Comparison of ENCODE assay signal across 2 cellular contexts in genomic region chr4:3399277-3400194, GRCh38.
TF ChIP-seq lines count a peak whose summit lies in the region.

No MANE protein-coding gene starts in this region.

TF ChIP-seq in GM12878, 131 proteins besides CTCF, POLR2A, EP300 and RAD21:
- TF ChIP-seq BRCA1 (IDR thresholded peaks at IDR 0.05; ENCODE audit: low read depth, low read length) (no peak), DPF2 (IDR thresholded peaks at IDR 0.05) (no peak), POLR2AphosphoS2 (IDR thresholded peaks at IDR 0.05; ENCODE audit: low read depth, low read length) (no peak), REST (IDR thresholded peaks at IDR 0.05; ENCODE audit: low read depth, low read length) (no peak)

TF ChIP-seq in HepG2, 621 proteins besides CTCF, POLR2A, EP300 and RAD21:
- TF ChIP-seq STAG1 (CRISPR knock-in tag; IDR thresholded peaks at IDR 0.05): peak; percentile 22; the same call in 1 of the 2 replicates
- no peak for TF ChIP-seq RAD51 (IDR thresholded peaks at IDR 0.05; ENCODE audit: borderline replicate concordance)
- TF ChIP-seq NFYB (CRISPR knock-in tag; IDR thresholded peaks at IDR 0.05): 0 out of 2 replicates have a peak, but pooled peaks have one; percentile 32
- TF ChIP-seq NFYC (CRISPR knock-in tag; IDR thresholded peaks at IDR 0.05): peak; percentile 40; the same call in 1 of the 2 replicates
- no peak for TF ChIP-seq ZKSCAN5 (CRISPR knock-in tag; IDR thresholded peaks at IDR 0.05)
- TF ChIP-seq ZNF12 (CRISPR knock-in tag; IDR thresholded peaks at IDR 0.05): peak; percentile 62; the same call in 1 of the 2 replicates
- TF ChIP-seq RBM39 (IDR thresholded peaks at IDR 0.05; ENCODE audit: low read depth, low read length, poor library complexity, severe bottlenecking): no peak
TF ChIP-seq in HepG2: peak in this region for 4.
